14 cellular contexts compared by ENCODE assay signal in genomic region chr1:59156526-59157196, GRCh38.
DNase-seq lines count a peak whose midpoint lies in the region; ATAC-seq and TF ChIP-seq lines count a peak whose summit lies in the region.
"Had no signal": no experiment of that assay in that cellular context is flagged by ENCODE, and none has a peak within 500 bp of the region (broad histone marks: within the 10 kb centered on the region; RNA-seq: fewer than 3 reads in every experiment).

No MANE protein-coding gene starts in this region.

- H3K27ac ChIP-seq in PC-9 (no peak overlapping the region; the same call in 1 of the 2 replicates), endodermal cell (ENCODE audit: low read depth, low read length) (peak overlapping the region; percentile 71), psoas muscle (peak overlapping the region; percentile 47)
- H3K27ac ChIP-seq: 22Rv1 had no signal

- H3K4me1 ChIP-seq in PC-9 (replicated peaks; ENCODE audit: insufficient read depth) = peaks cover 34% of the 10 kb centered on the region
- H3K4me1 ChIP-seq in endodermal cell (ENCODE audit: control insufficient read depth, insufficient read depth, low read length) = peaks cover 3% of the 10 kb centered on the region
- peaks cover 27% of the 10 kb centered on the region for H3K4me1 ChIP-seq in psoas muscle

- CTCF ChIA-PET in PC-9 (lab: Charles Lee) = no interaction called here

- no peak for ATAC-seq in psoas muscle
- ATAC-seq in activated T-cell treated with anti-CD3 and anti-CD28 coated beads, Interleukin-2, amount 50 U/mL, for 72 hours (replicated peaks in 1 of 2) = no peak
- ATAC-seq: stimulated activated effector memory CD8-positive, alpha-beta T cell treated with anti-CD3 and anti-CD28 coated beads, Interleukin-12 subunit alpha, Interleukin-12 subunit beta, amount 100 ng/mL, for 72 hours had no signal

- POLR2A ChIA-PET in PC-9 (lab: Charles Lee; ENCODE audit: unreplicated experiment) = no interaction called here

- H3K36me3 ChIP-seq in PC-9 (ENCODE audit: low read depth) (no peaks in the 10 kb centered on the region), endodermal cell (ENCODE audit: control insufficient read depth, insufficient read depth, low read length) (no peaks in the 10 kb centered on the region), psoas muscle (ENCODE audit: insufficient read depth in 1 of 2, low read depth in 1 of 2) (no peaks in the 10 kb centered on the region)

- intact Hi-C loops in PC-9 (cut with micrococcal nuclease; ENCODE audit: unreplicated experiment) (no loop called here), psoas muscle (cut with DNase I) (loop anchor here in 1 of 2 donors (5.0 kb wide), 2 partner anchors 71 to 131 kb away; no protein-coding TSS in a partner anchor)

- peak overlapping the region; percentile 56 for H3K4me2 ChIP-seq in PC-9

- no peaks in the 10 kb centered on the region for H3K79me2 ChIP-seq in PC-9 (ENCODE audit: low read depth)

- H3K36me3 Mint-ChIP-seq in endodermal cell (ENCODE audit: low read depth) = peaks cover 2% of the 10 kb centered on the region
- peaks cover 2 to 4% of the 10 kb centered on the region in 2 donors for H3K36me3 Mint-ChIP-seq in activated T-cell treated with anti-CD3 and anti-CD28 coated beads, Interleukin-2, amount 50 U/mL, for 72 hours (ENCODE audit: insufficient read depth in 2 of 2)

- H3K9me3 Mint-ChIP-seq in endodermal cell = peaks cover 18% of the 10 kb centered on the region
- peaks cover 3 to 6% of the 10 kb centered on the region in 2 donors for H3K9me3 Mint-ChIP-seq in activated T-cell treated with anti-CD3 and anti-CD28 coated beads, Interleukin-2, amount 50 U/mL, for 72 hours

- no peaks in the 10 kb centered on the region for H3K9me2 ChIP-seq in PC-9 (ENCODE audit: insufficient read depth)

- H4K20me1 ChIP-seq in PC-9 (ENCODE audit: insufficient read depth) = no peaks in the 10 kb centered on the region

- no peak overlapping the region for H3K9ac ChIP-seq in endodermal cell (ENCODE audit: extremely low read depth, low read length, poor library complexity, severe bottlenecking)

- peaks cover 8% of the 10 kb centered on the region; the same call in 1 of the 2 replicates for H3F3A ChIP-seq in PC-9 (ENCODE audit: insufficient read depth, low read depth)

- peak; percentile 23 for DNase-seq in DMS153 (lab: John Stamatoyannopoulos, UW)
- DNase-seq in DMS153 treated with DMSO at 0.1 percent for 48 hours (lab: John Stamatoyannopoulos, UW; ENCODE audit: unreplicated experiment) = no peak
- peak in 1 of 2 experiments; percentile 35 for DNase-seq in PC-9
- peak; percentile 60 for DNase-seq in endodermal cell
- no peak for DNase-seq in psoas muscle
- DNase-seq in activated T-cell treated with anti-CD3 and anti-CD28 coated beads, Interleukin-2, amount 50 U/mL, for 72 hours = no peak
- DNase-seq in NOMO-1 (lab: John Stamatoyannopoulos, UW; ENCODE audit: unreplicated experiment in 2 of 2) = no peak
- DNase-seq in NCI-H187 (lab: John Stamatoyannopoulos, UW) = no peak
- DNase-seq: immature natural killer cell, NCI-H1048 had no signal

- TF ChIP-seq CTCF in PC-9 (conservative IDR thresholded peaks at IDR 0.05) (no peak), endodermal cell (conservative IDR thresholded peaks at IDR 0.05) (no peak), psoas muscle (IDR thresholded peaks at IDR 0.05) (no peak)

- peaks cover 8% of the 10 kb centered on the region for H3K4me1 Mint-ChIP-seq in endodermal cell
- H3K4me1 Mint-ChIP-seq in activated T-cell treated with anti-CD3 and anti-CD28 coated beads, Interleukin-2, amount 50 U/mL, for 72 hours (ENCODE audit: low read depth) = peaks cover under 1% of the 10 kb centered on the region
- H3K4me1 Mint-ChIP-seq: immature natural killer cell; stimulated activated effector memory CD8-positive, alpha-beta T cell treated with anti-CD3 and anti-CD28 coated beads, Interleukin-12 subunit alpha, Interleukin-12 subunit beta, amount 100 ng/mL, for 72 hours had no signal

- BruUV-seq in PC-9 (replicated peaks; lab: Mats Ljungman, UMichigan) = no TSS peak

- H3K9me3 ChIP-seq in PC-9 (ENCODE audit: insufficient read depth, low read depth) (peaks cover 17% of the 10 kb centered on the region; the same call in 1 of the 2 replicates), endodermal cell (ENCODE audit: control insufficient read depth, low read length) (peaks cover 14% of the 10 kb centered on the region), psoas muscle (peaks cover 13% of the 10 kb centered on the region)

- 0 out of 2 replicates have a peak overlapping the region, but pooled peaks have one; percentile 17 for H2AFZ ChIP-seq in PC-9

- H3K4me3 ChIP-seq in PC-9 (no peak overlapping the region), endodermal cell (ENCODE audit: low read length) (no peak overlapping the region), psoas muscle (no peak overlapping the region)
- H3K4me3 ChIP-seq: skin epidermis had no signal

- WGBS in endodermal cell (ENCODE audit: insufficient coverage in 1 of 2, insufficient read length in 1 of 2), 2 experiments = 17 to 46% methylated on average over 6 to 7 of the region's 7 CpGs
- WGBS in psoas muscle, 3 donors = 19 to 27% (median 23%) methylated on average over 7 of the region's 7 CpGs

- H3K27ac Mint-ChIP-seq in endodermal cell = peak overlapping the region; percentile 15
- no peak overlapping the region for H3K27ac Mint-ChIP-seq in activated T-cell treated with anti-CD3 and anti-CD28 coated beads, Interleukin-2, amount 50 U/mL, for 72 hours
- H3K27ac Mint-ChIP-seq: immature natural killer cell; stimulated activated effector memory CD8-positive, alpha-beta T cell treated with anti-CD3 and anti-CD28 coated beads, Interleukin-12 subunit alpha, Interleukin-12 subunit beta, amount 100 ng/mL, for 72 hours; T-helper 1 cell treated with Interleukin-12 subunit alpha and Interleukin-12 subunit beta and Interleukin-4 antibody, amounts not matched to agents 30 μg/mL and 1 μg/mL, for 36 hours had no signal

- no peak overlapping the region for H3K4me3 Mint-ChIP-seq in endodermal cell
- no peak overlapping the region for H3K4me3 Mint-ChIP-seq in activated T-cell treated with anti-CD3 and anti-CD28 coated beads, Interleukin-2, amount 50 U/mL, for 72 hours
- H3K4me3 Mint-ChIP-seq: immature natural killer cell; stimulated activated effector memory CD8-positive, alpha-beta T cell treated with anti-CD3 and anti-CD28 coated beads, Interleukin-12 subunit alpha, Interleukin-12 subunit beta, amount 100 ng/mL, for 72 hours; T-helper 1 cell treated with Interleukin-12 subunit alpha and Interleukin-12 subunit beta and Interleukin-4 antibody, amounts not matched to agents 30 μg/mL and 1 μg/mL, for 36 hours had no signal

- H3K27me3 ChIP-seq in PC-9 (ENCODE audit: insufficient read depth, low read depth) (no peaks in the 10 kb centered on the region), endodermal cell (ENCODE audit: control insufficient read depth, insufficient read depth, low read length, poor library complexity, severe bottlenecking) (no peaks in the 10 kb centered on the region), psoas muscle (ENCODE audit: insufficient read depth in 3 of 3, low read length in 2 of 3) (no peaks in the 10 kb centered on the region)

- no peaks in the 10 kb centered on the region for H3K27me3 Mint-ChIP-seq in endodermal cell (ENCODE audit: insufficient read depth)
- no peaks in the 10 kb centered on the region for H3K27me3 Mint-ChIP-seq in activated T-cell treated with anti-CD3 and anti-CD28 coated beads, Interleukin-2, amount 50 U/mL, for 72 hours (ENCODE audit: low read depth)

Comparison
In these comparisons a context has a peak if more than half of its experiments do, and no peak if none do; other contexts are left out.
1. DNase-seq: peak in DMS153 (single experiment) and endodermal cell (single experiment); none in DMS153 treated with DMSO at 0.1 percent for 48 hours (single experiment), psoas muscle (0 of 2), activated T-cell treated with anti-CD3 and anti-CD28 coated beads, Interleukin-2, amount 50 U/mL, for 72 hours (0 of 2), NOMO-1 (0 of 2) and NCI-H187 (0 of 2).